Comparison of ENCODE assay signal across 14 cellular contexts in genomic region chr18:58789856-58790255, GRCh38.
A peak's percentile ranks its signal among the peaks of the same experiment; 100 is the strongest.
DNase-seq lines count a peak whose midpoint lies in the region; ATAC-seq and TF ChIP-seq lines count a peak whose summit lies in the region.
"Had no signal": no experiment of that assay in that cellular context is flagged by ENCODE, and none has a peak within 500 bp of the region (broad histone marks: within the 10 kb centered on the region; RNA-seq: fewer than 3 reads in every experiment).

No MANE protein-coding gene starts in this region.

- H3K36me3 ChIP-seq in gastrocnemius medialis (no peaks in the 10 kb centered on the region), aorta (ENCODE audit: control insufficient read depth in 1 of 2, insufficient read depth in 2 of 2, low read length in 1 of 2) (no peaks in the 10 kb centered on the region)

- H3K4me3 ChIP-seq in gastrocnemius medialis: no peak overlapping the region
- no peak overlapping the region for H3K4me3 ChIP-seq in aorta (ENCODE audit: low read length in 2 of 2)

- in situ Hi-C loops in gastrocnemius medialis (cut with MboI; ENCODE audit: low sequenced_read_pairs in 4 of 4): no loop called here

- no peak overlapping the region for H3K4me3 Mint-ChIP-seq in activated naive CD4-positive, alpha-beta T cell treated with anti-CD3 and anti-CD28 coated beads for 36 hours
- H3K4me3 Mint-ChIP-seq: stimulated activated effector memory CD8-positive, alpha-beta T cell treated with anti-CD3 and anti-CD28 coated beads, Interleukin-12 subunit alpha, Interleukin-12 subunit beta, amount 100 ng/mL, for 72 hours had no signal

- H3K27me3 ChIP-seq in gastrocnemius medialis: no peaks in the 10 kb centered on the region
- H3K27me3 ChIP-seq in aorta (ENCODE audit: control insufficient read depth in 1 of 2, insufficient read depth in 2 of 2, low read length in 1 of 2): no peaks in the 10 kb centered on the region

- H3K4me1 ChIP-seq in gastrocnemius medialis: peaks cover 12 to 31% of the 10 kb centered on the region in 2 donors
- no peaks in the 10 kb centered on the region for H3K4me1 ChIP-seq in aorta (ENCODE audit: control insufficient read depth in 1 of 2, insufficient read depth in 2 of 2, low read length in 2 of 2)

- intact Hi-C loops in gastrocnemius medialis (cut with DNase I; ENCODE audit: low total_unique reads): loop anchor here (5.0 kb wide), 2 partner anchors 52 to 72 kb away; partner anchors contain the start of gene ZNF532
- intact Hi-C loops in aorta (cut with DNase I): loop anchor here (5.0 kb wide), 2 partner anchors 37 to 77 kb away; no protein-coding TSS in a partner anchor
- intact Hi-C loops in activated naive CD4-positive, alpha-beta T cell treated with anti-CD3 and anti-CD28 coated beads for 36 hours (cut with micrococcal nuclease): no loop called here

- H3K27ac ChIP-seq in gastrocnemius medialis (peak overlapping the region; percentile 41 to 69 (median 52)), aorta (ENCODE audit: low read depth in 1 of 2, low read length in 2 of 2) (no peak overlapping the region)

- no peak for TF ChIP-seq POLR2A in gastrocnemius medialis (IDR thresholded peaks at IDR 0.05)

- DNase-seq in H4 (ENCODE audit: low spot score): peak; percentile 32
- peak; percentile 16 for DNase-seq in cerebellar cortex (ENCODE audit: low spot score)
- DNase-seq in left lobe of liver (ENCODE audit: low spot score): no peak
- DNase-seq in gastrocnemius medialis: no peak
- DNase-seq in aorta: no peak
- no peak for DNase-seq in GM19238 (ENCODE audit: insufficient read length, low spot score)
- no peak for DNase-seq in activated naive CD4-positive, alpha-beta T cell treated with anti-CD3 and anti-CD28 coated beads for 36 hours
- DNase-seq in effector CD4-positive, alpha-beta T cell: no peak
- DNase-seq: activated CD8-positive, alpha-beta memory T cell treated with anti-CD3 and anti-CD28 coated beads for 24 hours; cortex of kidney; NCI-H1417 treated with DMSO at 0.1 percent for 48 hours; NCI-H526 had no signal

- H3K4me1 Mint-ChIP-seq in activated naive CD4-positive, alpha-beta T cell treated with anti-CD3 and anti-CD28 coated beads for 36 hours (ENCODE audit: low read depth): no peaks in the 10 kb centered on the region
- H3K4me1 Mint-ChIP-seq: stimulated activated effector memory CD8-positive, alpha-beta T cell treated with anti-CD3 and anti-CD28 coated beads, Interleukin-12 subunit alpha, Interleukin-12 subunit beta, amount 100 ng/mL, for 72 hours had no signal

- no peak for TF ChIP-seq CTCF in gastrocnemius medialis (IDR thresholded peaks at IDR 0.05 in 4 of 5, conservative IDR thresholded peaks at IDR 0.05 in 1 of 5)

- no peaks in the 10 kb centered on the region for H3K36me3 Mint-ChIP-seq in activated naive CD4-positive, alpha-beta T cell treated with anti-CD3 and anti-CD28 coated beads for 36 hours (ENCODE audit: low read depth)
- H3K36me3 Mint-ChIP-seq: activated naive CD4-positive, alpha-beta T cell treated with anti-CD3 and anti-CD28 coated beads, Interleukin-2, amount 50 U/mL, for 72 hours; stimulated activated effector memory CD8-positive, alpha-beta T cell treated with anti-CD3 and anti-CD28 coated beads, Interleukin-12 subunit alpha, Interleukin-12 subunit beta, amount 100 ng/mL, for 72 hours had no signal

- no peak overlapping the region for H3K27ac Mint-ChIP-seq in activated naive CD4-positive, alpha-beta T cell treated with anti-CD3 and anti-CD28 coated beads for 36 hours
- H3K27ac Mint-ChIP-seq: activated naive CD4-positive, alpha-beta T cell treated with anti-CD3 and anti-CD28 coated beads, Interleukin-2, amount 50 U/mL, for 72 hours; stimulated activated effector memory CD8-positive, alpha-beta T cell treated with anti-CD3 and anti-CD28 coated beads, Interleukin-12 subunit alpha, Interleukin-12 subunit beta, amount 100 ng/mL, for 72 hours had no signal

- CTCF ChIA-PET in activated naive CD4-positive, alpha-beta T cell treated with anti-CD3 and anti-CD28 coated beads for 36 hours (lab: Charles Lee): interaction anchor here (0.6 kb wide), 1 partner anchor 91 kb away, joined by 3 read pairs; no protein-coding TSS in a partner anchor

- ATAC-seq in left lobe of liver (peak; percentile 18), gastrocnemius medialis (no peak), aorta (ENCODE audit: low FRiP score) (no peak)
- ATAC-seq: activated naive CD4-positive, alpha-beta T cell treated with anti-CD3 and anti-CD28 coated beads, Interleukin-2, amount 50 U/mL, for 72 hours; stimulated activated effector memory CD8-positive, alpha-beta T cell treated with anti-CD3 and anti-CD28 coated beads, Interleukin-12 subunit alpha, Interleukin-12 subunit beta, amount 100 ng/mL, for 72 hours had no signal

- H3K27me3 Mint-ChIP-seq in activated naive CD4-positive, alpha-beta T cell treated with anti-CD3 and anti-CD28 coated beads for 36 hours (ENCODE audit: low read depth): peaks cover 11% of the 10 kb centered on the region

- H3K9me3 ChIP-seq in gastrocnemius medialis (no peaks in the 10 kb centered on the region), aorta (ENCODE audit: control insufficient read depth, low read length) (no peaks in the 10 kb centered on the region)

- H3K9me3 Mint-ChIP-seq in activated naive CD4-positive, alpha-beta T cell treated with anti-CD3 and anti-CD28 coated beads for 36 hours: no peaks in the 10 kb centered on the region
- H3K9me3 Mint-ChIP-seq: activated naive CD4-positive, alpha-beta T cell treated with anti-CD3 and anti-CD28 coated beads, Interleukin-2, amount 50 U/mL, for 72 hours; stimulated activated effector memory CD8-positive, alpha-beta T cell treated with anti-CD3 and anti-CD28 coated beads, Interleukin-12 subunit alpha, Interleukin-12 subunit beta, amount 100 ng/mL, for 72 hours had no signal

- 78 to 79% methylated on average over 5 of the region's 5 CpGs for WGBS in aorta, 2 donors

Comparison
In these comparisons a context has a peak if more than half of its experiments do, and no peak if none do; other contexts are left out.
1. DNase-seq: peak in H4 (single experiment) and cerebellar cortex (single experiment); none in left lobe of liver (single experiment), gastrocnemius medialis (0 of 2), aorta (0 of 2), GM19238 (single experiment), activated naive CD4-positive, alpha-beta T cell treated with anti-CD3 and anti-CD28 coated beads for 36 hours (single experiment) and effector CD4-positive, alpha-beta T cell (single experiment).
2. H3K27ac ChIP-seq: peak in gastrocnemius medialis (4 of 4); none in aorta (0 of 2).